In genomic region chr2:19171409-19171808, GRCh38 we compare ENCODE assay signal across 28 cellular contexts.
"Had no signal": no experiment of that assay in that cellular context is flagged by ENCODE, and none has a peak within 500 bp of the region (broad histone marks: within the 10 kb centered on the region; RNA-seq: fewer than 3 reads in every experiment).

No MANE protein-coding gene starts in this region.

- H3K4me2 ChIP-seq: hepatocyte had no signal

- DNase-seq: activated CD4-positive, alpha-beta T cell treated with anti-CD3 and anti-CD28 coated beads for 1 hour; activated CD4-positive, alpha-beta T cell treated with anti-CD3 and anti-CD28 coated beads for 48 hours; activated CD4-positive, alpha-beta T cell treated with anti-CD3 and anti-CD28 coated beads, Interleukin-2, amount 50 U/mL, for 1 hour; activated CD4-positive, alpha-beta T cell treated with anti-CD3 and anti-CD28 coated beads, Interleukin-2, amount 50 U/mL, for 48 hours; activated CD8-positive, alpha-beta memory T cell treated with anti-CD3 and anti-CD28 coated beads for 24 hours; activated CD8-positive, alpha-beta T cell treated with anti-CD3 and anti-CD28 coated beads for 36 hours; activated effector memory CD4-positive, alpha-beta T cell treated with Interleukin-2 at 50 U/mL for 16 hours; activated gamma-delta T cell treated with Interleukin-2 at 50 U/mL for 16 hours; activated naive CD4-positive, alpha-beta T cell treated with anti-CD3 and anti-CD28 coated beads, Interleukin-2, amount 50 U/mL, for 16 hours; activated naive CD4-positive, alpha-beta T cell treated with Interleukin-2 at 50 U/mL for 16 hours; activated T-cell treated with anti-CD3 and anti-CD28 coated beads, Interleukin-2, amount 50 U/mL, for 4 hours; amniotic stem cell; aorta; central memory CD4-positive, alpha-beta T cell; cerebellar nuclear complex; colonic mucosa; effector CD8-positive, alpha-beta T cell; foreskin melanocyte; heart right ventricle; T-helper 2 cell had no signal

- H3K4me3 Mint-ChIP-seq: activated CD8-positive, alpha-beta T cell treated with anti-CD3 and anti-CD28 coated beads for 36 hours; activated naive CD8-positive, alpha-beta T cell; activated T-cell treated with anti-CD3 and anti-CD28 coated beads, Interleukin-2, amount 50 U/mL, for 4 hours; activated T-helper 17 cell treated with anti-CD3 and anti-CD28 coated beads, Interleukin-2, amount 50 U/mL, for 72 hours; brain; WTC11 had no signal

- H3K4me1 Mint-ChIP-seq: activated T-helper 17 cell treated with anti-CD3 and anti-CD28 coated beads, Interleukin-2, amount 50 U/mL, for 72 hours; brain had no signal

- H3K27ac Mint-ChIP-seq: activated CD8-positive, alpha-beta T cell treated with anti-CD3 and anti-CD28 coated beads for 36 hours; activated naive CD8-positive, alpha-beta T cell; activated T-helper 17 cell treated with anti-CD3 and anti-CD28 coated beads, Interleukin-2, amount 50 U/mL, for 72 hours; brain; WTC11 had no signal

- H3K36me3 Mint-ChIP-seq: activated naive CD8-positive, alpha-beta T cell; brain had no signal

- H3K4me1 ChIP-seq: colonic mucosa, esophagus muscularis mucosa, gastroesophageal sphincter had no signal

- H3K4me3 ChIP-seq: colonic mucosa, esophagus muscularis mucosa, gastroesophageal sphincter, heart right ventricle, hepatocyte had no signal

- H3K9me3 Mint-ChIP-seq: activated T-helper 17 cell treated with anti-CD3 and anti-CD28 coated beads, Interleukin-2, amount 50 U/mL, for 72 hours had no signal

- H2AFZ ChIP-seq: hepatocyte had no signal

- ATAC-seq: activated CD8-positive, alpha-beta T cell treated with anti-CD3 and anti-CD28 coated beads for 36 hours; activated T-cell treated with anti-CD3 and anti-CD28 coated beads, Interleukin-2, amount 50 U/mL, for 4 hours; activated T-helper 17 cell treated with anti-CD3 and anti-CD28 coated beads, Interleukin-2, amount 50 U/mL, for 72 hours; gastroesophageal sphincter; heart right ventricle; WTC11 had no signal

- FAIRE-seq: endothelial cell of umbilical vein had no signal

- H3K27me3 ChIP-seq: colonic mucosa, esophagus muscularis mucosa, gastroesophageal sphincter, heart right ventricle, hepatocyte had no signal

- H3K27me3 Mint-ChIP-seq: activated CD8-positive, alpha-beta T cell treated with anti-CD3 and anti-CD28 coated beads for 36 hours; activated naive CD8-positive, alpha-beta T cell; brain had no signal

- H3K27ac ChIP-seq: colonic mucosa, esophagus muscularis mucosa, gastroesophageal sphincter, heart right ventricle, hepatocyte had no signal

- H3K79me2 ChIP-seq: hepatocyte had no signal

- H3K36me3 ChIP-seq: colonic mucosa, esophagus muscularis mucosa, gastroesophageal sphincter, heart right ventricle had no signal

- H3K9me3 ChIP-seq: colonic mucosa, esophagus muscularis mucosa, gastroesophageal sphincter had no signal
